Comparison of ENCODE assay signal across 8 cellular contexts in the genomic region with DNA sequence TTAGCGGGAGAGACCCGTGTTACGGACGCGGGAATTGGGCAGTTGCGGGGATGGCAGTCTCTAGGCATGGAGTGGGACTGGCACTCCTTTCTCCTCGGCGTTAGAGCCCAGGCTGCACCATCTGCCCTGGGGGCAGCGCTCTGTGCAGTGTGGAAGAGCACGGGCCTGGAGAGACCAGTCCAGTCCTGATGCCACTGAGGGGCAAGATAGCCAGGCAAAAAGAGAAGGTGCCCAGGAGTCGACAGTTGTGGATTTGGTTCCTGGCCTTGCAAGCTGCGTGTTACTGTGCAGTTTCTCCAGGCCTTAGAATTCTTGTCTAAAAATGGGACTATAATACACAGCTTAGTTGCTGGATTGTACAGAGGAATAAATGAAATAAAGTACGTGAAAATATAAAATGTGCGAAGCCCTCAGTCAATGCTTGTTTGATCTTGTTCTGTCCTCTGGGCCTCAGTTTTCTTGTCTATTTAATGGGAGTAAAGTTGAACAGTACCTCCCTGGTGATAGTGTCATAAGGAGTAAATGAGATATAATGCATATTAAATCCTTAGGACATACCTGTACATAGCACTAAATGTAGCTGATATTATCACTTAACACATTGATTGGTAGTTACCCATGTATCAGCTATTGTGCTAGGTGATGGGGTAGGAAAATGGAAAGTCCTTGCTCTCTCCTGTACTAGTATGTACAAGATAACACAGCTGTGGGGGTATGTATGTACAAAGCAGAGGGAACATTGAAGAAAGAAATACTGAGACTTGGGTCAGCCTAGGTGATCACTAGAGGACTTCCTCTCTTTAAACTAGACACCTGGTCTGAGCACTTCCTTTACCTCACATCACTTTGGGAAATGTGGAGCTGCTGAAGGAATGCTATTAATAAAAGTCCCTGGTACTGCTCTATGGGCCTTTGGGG. TPM values are rescaled to one million over a fixed set of nuclear protein-coding genes. Genes with fewer than 3 reads are reported as not detected.
DNase-seq lines count a peak whose midpoint lies in the region; ATAC-seq and TF ChIP-seq lines count a peak whose summit lies in the region.

No MANE protein-coding gene starts in this region.

- ATAC-seq in GM19455 (IDR thresholded peaks at IDR 0.05; ENCODE audit: unreplicated experiment) = peak; percentile 10
- no peak for ATAC-seq in GM21825 (IDR thresholded peaks at IDR 0.05; ENCODE audit: unreplicated experiment)

- peak overlapping the region; percentile 93 for H3K4me3 Mint-ChIP-seq in neural progenitor cell

- peaks cover 53% of the 10 kb centered on the region for H4K20me1 ChIP-seq in neural progenitor cell (ENCODE audit: low read depth)

- no peaks in the 10 kb centered on the region for H3K36me3 ChIP-seq in neural progenitor cell

- H3K27me3 Mint-ChIP-seq in neural progenitor cell (ENCODE audit: insufficient read depth, low read depth) = peaks cover 6% of the 10 kb centered on the region

- no peaks in the 10 kb centered on the region for H3F3A ChIP-seq in neural progenitor cell (ENCODE audit: low read depth)

- H3K4me3 ChIP-seq in epithelial cell of esophagus (ENCODE audit: low read length) (peak overlapping the region; percentile 80), neural progenitor cell (peak overlapping the region; percentile 87)

- no peaks in the 10 kb centered on the region for H3K9me3 ChIP-seq in neural progenitor cell (ENCODE audit: low read depth)

- TF ChIP-seq CTCF in epithelial cell of esophagus (IDR thresholded peaks at IDR 0.05; ENCODE audit: insufficient read depth, low read depth, low read length, missing control alignments) (no peak), neural progenitor cell (IDR thresholded peaks at IDR 0.05) (no peak)

- H3K27ac ChIP-seq in neural progenitor cell = no peak overlapping the region

- peaks cover 19% of the 10 kb centered on the region for H3K4me1 Mint-ChIP-seq in neural progenitor cell

- H3K27ac Mint-ChIP-seq in neural progenitor cell = peak overlapping the region; percentile 72

- no peaks in the 10 kb centered on the region for H3K9me3 Mint-ChIP-seq in neural progenitor cell

- no peaks in the 10 kb centered on the region for H3K27me3 ChIP-seq in neural progenitor cell

- peaks cover 16% of the 10 kb centered on the region for H3K36me3 Mint-ChIP-seq in neural progenitor cell

- H3K79me2 ChIP-seq in neural progenitor cell (ENCODE audit: low read depth) = peaks cover 64% of the 10 kb centered on the region

- DNase-seq in RKO (ENCODE audit: low spot score) (peak; percentile 30), epithelial cell of esophagus (ENCODE audit: low read depth) (no peak), neural progenitor cell (ENCODE audit: low spot score) (no peak), COLO829 (ENCODE audit: low spot score) (no peak), NCI-H748 (lab: John Stamatoyannopoulos, UW; ENCODE audit: unreplicated experiment) (no peak)
- DNase-seq in activated CD4-positive, alpha-beta T cell treated with anti-CD3 and anti-CD28 coated beads, Interleukin-2, amount 50 U/mL, for 4 hours = no peak

- H3K4me1 ChIP-seq in neural progenitor cell = peaks cover 8% of the 10 kb centered on the region

- no peak overlapping the region for H2AFZ ChIP-seq in neural progenitor cell (replicated peaks)

- peak overlapping the region; percentile 88 for H3K4me2 ChIP-seq in neural progenitor cell

- H3K9ac ChIP-seq in neural progenitor cell = peak overlapping the region; percentile 84

RNA-seq across cellular contexts. Expression of a gene that starts 1.2 kb away (rescaled TPM):
- 125 and 168 TPM in 2 replicates for total RNA-seq in neural progenitor cell (ENCODE audit: low replicate concordance)
